Comparison of ENCODE assay signal across 8 cellular contexts in genomic region chr4:149980941-149981340, GRCh38.
DNase-seq lines count a peak whose midpoint lies in the region; ATAC-seq, FAIRE-seq and TF ChIP-seq lines count a peak whose summit lies in the region.

No MANE protein-coding gene starts in this region.

- TF ChIP-seq RAD21 in liver (IDR thresholded peaks at IDR 0.05) = peak; percentile 77 to 85

- H3K36me3 Mint-ChIP-seq in chondrocyte (ENCODE audit: low read depth) = no peaks in the 10 kb centered on the region

- no peaks in the 10 kb centered on the region for H3K36me3 ChIP-seq in liver (ENCODE audit: control insufficient read depth in 4 of 4, insufficient read depth in 3 of 4, low read depth in 1 of 4, low read length in 3 of 4)

- H3K27me3 ChIP-seq in liver (ENCODE audit: control insufficient read depth in 4 of 4, insufficient read depth in 4 of 4, low read length in 3 of 4) = no peaks in the 10 kb centered on the region

- H3K9me3 ChIP-seq in liver (ENCODE audit: control insufficient read depth in 4 of 4, low read length in 3 of 4) = no peaks in the 10 kb centered on the region

- DNase-seq in NCI-H2107 (lab: John Stamatoyannopoulos, UW) = peak; percentile 1
- no peak for DNase-seq in NCI-H2107 treated with DMSO at 0.1 percent for 48 hours (lab: John Stamatoyannopoulos, UW; ENCODE audit: unreplicated experiment)
- peak; percentile 39 for DNase-seq in Jurkat, Clone E6-1 (ENCODE audit: low read depth, low spot score)
- no peak for DNase-seq in chondrocyte (ENCODE audit: low spot score)
- DNase-seq in stimulated activated CD8-positive, alpha-beta memory T cell treated with anti-CD3 and anti-CD28 coated beads, Interleukin-4, amount 100 ng/mL, for 48 hours = peak; percentile 63

- no peak overlapping the region for H3K4me3 ChIP-seq in Jurkat, Clone E6-1 (ENCODE audit: low read length)
- H3K4me3 ChIP-seq in liver (ENCODE audit: low read depth in 1 of 3, low read length in 3 of 3) = no peak overlapping the region

- peak; percentile 82 for FAIRE-seq in TTC549 (lab: Jason Lieb, UNC)

- H3K4me1 ChIP-seq in liver (ENCODE audit: control insufficient read depth in 4 of 4, insufficient read depth in 4 of 4, low read length in 3 of 4) = no peaks in the 10 kb centered on the region

- H3K4me3 Mint-ChIP-seq in chondrocyte (ENCODE audit: unreplicated experiment) = no peak overlapping the region

- ATAC-seq in GM21723 (IDR thresholded peaks at IDR 0.05; ENCODE audit: unreplicated experiment) = peak; percentile 88

- TF ChIP-seq CTCF in chondrocyte (IDR thresholded peaks at IDR 0.05) (peak; percentile 88), liver (IDR thresholded peaks at IDR 0.05; ENCODE audit: low read depth, low read length, missing input control) (peak; percentile 77)

- peaks cover 6% of the 10 kb centered on the region for H3K4me1 Mint-ChIP-seq in chondrocyte (ENCODE audit: low read depth)

- H3K27me3 Mint-ChIP-seq in chondrocyte (ENCODE audit: low read depth) = no peaks in the 10 kb centered on the region

- 21% methylated on average over 6 of the region's 6 CpGs for WGBS in liver

- H3K9ac ChIP-seq in liver (ENCODE audit: low read depth in 1 of 2, low read length in 2 of 2) = no peak overlapping the region

- no peak overlapping the region for H3K27ac ChIP-seq in liver (ENCODE audit: low read depth in 1 of 2, low read length in 2 of 2)

- peaks cover 3% of the 10 kb centered on the region for H3K9me3 Mint-ChIP-seq in chondrocyte (ENCODE audit: low read depth)

- H3K27ac Mint-ChIP-seq in chondrocyte (ENCODE audit: unreplicated experiment) = no peak overlapping the region

TF ChIP-seq in liver, 16 proteins besides CTCF, POLR2A, EP300 and RAD21:
- no peak for TF ChIP-seq REST (IDR thresholded peaks at IDR 0.05)
- TF ChIP-seq TAF1 (conservative IDR thresholded peaks at IDR 0.05) = no peak

Comparison
In these comparisons a context has a peak if more than half of its experiments do, and no peak if none do; other contexts are left out.
1. DNase-seq: peak in NCI-H2107 (single experiment), Jurkat, Clone E6-1 (single experiment) and stimulated activated CD8-positive, alpha-beta memory T cell treated with anti-CD3 and anti-CD28 coated beads, Interleukin-4, amount 100 ng/mL, for 48 hours (single experiment); none in NCI-H2107 treated with DMSO at 0.1 percent for 48 hours (single experiment) and chondrocyte (single experiment).